ENCODE assay signal across 1 cellular context in the genomic region with DNA sequence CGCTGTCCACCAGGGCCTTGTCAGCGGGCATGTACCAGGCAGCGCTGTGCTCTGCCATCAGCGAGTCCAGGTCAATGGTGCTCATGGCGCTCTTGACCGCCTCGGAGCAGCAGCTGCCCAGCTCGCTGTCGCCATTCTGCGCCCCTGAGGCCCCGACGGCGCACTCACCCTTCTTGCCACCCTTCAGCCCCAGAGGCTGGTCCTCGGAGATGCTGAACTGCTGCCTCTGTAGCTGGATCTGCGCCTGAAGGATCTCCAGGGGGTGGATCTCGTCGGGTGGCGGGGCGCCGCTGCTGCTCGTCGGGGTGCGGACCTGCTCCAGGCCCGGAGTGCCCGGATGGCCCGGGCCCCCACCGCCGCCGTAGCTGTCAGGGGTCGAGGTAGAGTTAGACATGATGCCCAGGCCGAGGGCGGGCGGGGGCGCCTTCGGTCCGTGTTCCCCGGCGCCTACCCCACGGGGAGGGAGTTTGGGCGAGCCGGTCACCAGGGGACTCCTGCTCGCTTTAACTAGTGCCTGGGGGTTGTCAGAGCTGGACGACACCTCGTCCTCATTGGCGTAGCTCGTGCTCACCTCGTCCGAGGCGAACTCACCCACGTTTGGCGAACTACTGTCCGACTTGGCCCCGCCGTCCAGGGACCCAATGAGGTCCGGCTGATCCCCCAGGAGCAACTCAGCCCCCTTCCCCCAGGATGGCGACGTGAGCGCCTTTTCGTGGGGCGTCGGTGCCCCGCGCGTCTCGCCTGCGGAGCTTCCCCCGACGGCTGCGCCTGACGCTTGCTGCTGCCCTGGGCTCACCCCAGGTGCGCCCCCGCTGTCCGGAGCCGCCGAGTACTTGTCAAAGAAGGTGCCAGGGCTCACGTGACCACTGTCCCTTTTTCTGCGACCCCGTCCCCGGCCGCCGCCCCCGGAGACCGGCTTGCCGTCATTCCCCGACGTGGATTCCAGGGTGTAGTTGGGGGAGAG.
A peak's percentile ranks its signal among the peaks of the same experiment; 100 is the strongest.
TF ChIP-seq lines count a peak whose summit lies in the region.

No MANE protein-coding gene starts in this region.

TF ChIP-seq in WTC11, 78 proteins besides CTCF, POLR2A, EP300 and RAD21:
- TF ChIP-seq, protein P1, sequence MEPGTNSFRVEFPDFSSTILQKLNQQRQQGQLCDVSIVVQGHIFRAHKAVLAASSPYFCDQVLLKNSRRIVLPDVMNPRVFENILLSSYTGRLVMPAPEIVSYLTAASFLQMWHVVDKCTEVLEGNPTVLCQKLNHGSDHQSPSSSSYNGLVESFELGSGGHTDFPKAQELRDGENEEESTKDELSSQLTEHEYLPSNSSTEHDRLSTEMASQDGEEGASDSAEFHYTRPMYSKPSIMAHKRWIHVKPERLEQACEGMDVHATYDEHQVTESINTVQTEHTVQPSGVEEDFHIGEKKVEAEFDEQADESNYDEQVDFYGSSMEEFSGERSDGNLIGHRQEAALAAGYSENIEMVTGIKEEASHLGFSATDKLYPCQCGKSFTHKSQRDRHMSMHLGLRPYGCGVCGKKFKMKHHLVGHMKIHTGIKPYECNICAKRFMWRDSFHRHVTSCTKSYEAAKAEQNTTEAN (CRISPR knock-in tag; IDR thresholded peaks at IDR 0.05) = 0 out of 2 replicates have a peak, but pooled peaks have one; percentile 53
- TF ChIP-seq, protein P2, sequence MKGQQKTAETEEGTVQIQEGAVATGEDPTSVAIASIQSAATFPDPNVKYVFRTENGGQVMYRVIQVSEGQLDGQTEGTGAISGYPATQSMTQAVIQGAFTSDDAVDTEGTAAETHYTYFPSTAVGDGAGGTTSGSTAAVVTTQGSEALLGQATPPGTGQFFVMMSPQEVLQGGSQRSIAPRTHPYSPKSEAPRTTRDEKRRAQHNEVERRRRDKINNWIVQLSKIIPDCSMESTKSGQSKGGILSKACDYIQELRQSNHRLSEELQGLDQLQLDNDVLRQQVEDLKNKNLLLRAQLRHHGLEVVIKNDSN (CRISPR knock-in tag; IDR thresholded peaks at IDR 0.05) = peak; percentile 77
- TF ChIP-seq ZNF219 (CRISPR knock-in tag; IDR thresholded peaks at IDR 0.05; ENCODE audit: borderline replicate concordance) (no peak), TEAD4 (CRISPR knock-in tag; IDR thresholded peaks at IDR 0.05) (no peak), ZNF232 (CRISPR knock-in tag; IDR thresholded peaks at IDR 0.05) (no peak), USF2 (CRISPR knock-in tag; IDR thresholded peaks at IDR 0.05) (peak; percentile 85)
